Comparison of ENCODE assay signal across 23 cellular contexts in genomic region chr6:125293587-125293986, GRCh38.
"Had no signal": no experiment of that assay in that cellular context is flagged by ENCODE, and none has a peak within 500 bp of the region (broad histone marks: within the 10 kb centered on the region; RNA-seq: fewer than 3 reads in every experiment).

No MANE protein-coding gene starts in this region.

- H3K27me3 Mint-ChIP-seq: activated naive CD8-positive, alpha-beta T cell treated with anti-CD3 and anti-CD28 coated beads, Interleukin-2, amount 10 ng/mL, durations not matched to agents 7 days and 5 days; activated T-cell treated with anti-CD3 and anti-CD28 coated beads, Interleukin-2, amount 50 U/mL, for 24 hours; T-helper 17 cell had no signal

- H3K27ac ChIP-seq: adrenal gland, SJSA1 had no signal

- H3K9me3 ChIP-seq: adrenal gland, SJSA1 had no signal

- H3K27ac Mint-ChIP-seq: activated CD8-positive, alpha-beta T cell treated with anti-CD3 and anti-CD28 coated beads, Interleukin-2, amount 10 ng/mL, durations not matched to agents 7 days and 5 days; activated naive CD4-positive, alpha-beta T cell treated with anti-CD3 and anti-CD28 coated beads for 36 hours; activated naive CD8-positive, alpha-beta T cell treated with anti-CD3 and anti-CD28 coated beads, Interleukin-2, amount 10 ng/mL, durations not matched to agents 7 days and 5 days; activated T-cell treated with anti-CD3 and anti-CD28 coated beads, Interleukin-2, amount 50 U/mL, for 24 hours; T-helper 17 cell; WTC11 had no signal

- H3K4me3 ChIP-seq: adrenal gland, SJSA1 had no signal

- H3K4me1 Mint-ChIP-seq: WTC11 had no signal

- DNase-seq: activated CD4-positive, alpha-beta T cell treated with anti-CD3 and anti-CD28 coated beads for 48 hours; activated CD4-positive, alpha-beta T cell treated with anti-CD3 and anti-CD28 coated beads, Interleukin-2, amount 50 U/mL, for 4 hours; activated CD4-positive, CD25-positive, alpha-beta regulatory T cell treated with anti-CD3 and anti-CD28 coated beads, Interleukin-2, amount 50 U/mL, for 72 hours; activated CD8-positive, alpha-beta memory T cell treated with anti-CD3 and anti-CD28 coated beads, Interleukin-2, amount 50 U/mL, for 48 hours; activated CD8-positive, alpha-beta T cell treated with anti-CD3 and anti-CD28 coated beads, Interleukin-2, amount 10 ng/mL, durations not matched to agents 7 days and 5 days; activated gamma-delta T cell; activated naive CD4-positive, alpha-beta T cell treated with anti-CD3 and anti-CD28 coated beads for 36 hours; activated naive CD8-positive, alpha-beta T cell treated with anti-CD3 and anti-CD28 coated beads, Interleukin-2, amount 10 ng/mL, durations not matched to agents 7 days and 5 days; activated T-cell treated with anti-CD3 and anti-CD28 coated beads, Interleukin-2, amount 50 U/mL, for 24 hours; adrenal gland; anterior cingulate cortex; MM.1S; NCI-H146; NCI-H187 treated with DMSO at 0.1 percent for 48 hours; NCI-H2081 treated with DMSO at 0.1 percent for 48 hours; NCI-H2227 treated with DMSO at 0.1 percent for 48 hours; NCI-H526 treated with DMSO at 0.1 percent for 48 hours; PC-3; SHP77; T-helper 17 cell; T-helper 9 cell had no signal

- H3K27me3 ChIP-seq: adrenal gland, SJSA1 had no signal

- H3K4me3 Mint-ChIP-seq: activated CD8-positive, alpha-beta T cell treated with anti-CD3 and anti-CD28 coated beads, Interleukin-2, amount 10 ng/mL, durations not matched to agents 7 days and 5 days; activated naive CD4-positive, alpha-beta T cell treated with anti-CD3 and anti-CD28 coated beads for 36 hours; activated naive CD8-positive, alpha-beta T cell treated with anti-CD3 and anti-CD28 coated beads, Interleukin-2, amount 10 ng/mL, durations not matched to agents 7 days and 5 days; activated T-cell treated with anti-CD3 and anti-CD28 coated beads, Interleukin-2, amount 50 U/mL, for 24 hours; T-helper 17 cell; WTC11 had no signal

- ATAC-seq: activated CD8-positive, alpha-beta T cell treated with anti-CD3 and anti-CD28 coated beads, Interleukin-2, amount 10 ng/mL, durations not matched to agents 7 days and 5 days; PC-3; T-helper 17 cell; WTC11 had no signal
